ENCODE assay signal across 30 cellular contexts in genomic region chrX:132953358-132953757, GRCh38. TPM values are rescaled to one million over a fixed set of nuclear protein-coding genes. Genes with fewer than 3 reads are reported as not detected.
A peak's percentile ranks its signal among the peaks of the same experiment; 100 is the strongest.
DNase-seq lines count a peak whose midpoint lies in the region; ATAC-seq and TF ChIP-seq lines count a peak whose summit lies in the region.
"Had no signal": no experiment of that assay in that cellular context is flagged by ENCODE, and none has a peak within 500 bp of the region (broad histone marks: within the 10 kb centered on the region; RNA-seq: fewer than 3 reads in every experiment).

No MANE protein-coding gene starts in this region.

- no peaks in the 10 kb centered on the region for H3K36me3 ChIP-seq in H7 (replicated peaks; ENCODE audit: control insufficient read depth, insufficient read depth, low read length)
- H3K36me3 ChIP-seq in neural progenitor cell = no peaks in the 10 kb centered on the region
- no peaks in the 10 kb centered on the region for H3K36me3 ChIP-seq in brain microvascular endothelial cell (replicated peaks)
- H3K36me3 ChIP-seq: BLaER1 treated with 17β-estradiol and CSF1 and Interleukin-3, amounts not matched to agents 10 nM and 100 nM; left ventricle myocardium inferior; right lobe of liver; SJSA1; vagina had no signal

- H4K20me1 ChIP-seq in neural progenitor cell (ENCODE audit: low read depth) = peaks cover 10% of the 10 kb centered on the region

- H3K9me3 Mint-ChIP-seq in brain (peaks cover 0 to 6% (median 3%) of the 10 kb centered on the region in 5 experiments), neural progenitor cell (no peaks in the 10 kb centered on the region)
- H3K9me3 Mint-ChIP-seq in activated naive CD4-positive, alpha-beta T cell treated with anti-CD3 and anti-CD28 coated beads, Interleukin-2, amount 50 U/mL, for 72 hours = no peaks in the 10 kb centered on the region
- H3K9me3 Mint-ChIP-seq: effector memory CD8-positive, alpha-beta T cell; stimulated activated naive CD8-positive, alpha-beta T cell treated with anti-CD3 and anti-CD28 coated beads, Interleukin-15, amount 100 ng/mL, for 72 hours had no signal

- peaks cover 16% of the 10 kb centered on the region for H3K4me1 ChIP-seq in neural progenitor cell
- H3K4me1 ChIP-seq: right lobe of liver, vagina had no signal

- peak overlapping the region in 3 of 5 experiments; percentile 11 to 92 (median 53) for H3K4me3 Mint-ChIP-seq in brain
- no peak overlapping the region for H3K4me3 Mint-ChIP-seq in neural progenitor cell
- H3K4me3 Mint-ChIP-seq: activated naive CD8-positive, alpha-beta T cell; effector memory CD8-positive, alpha-beta T cell; stimulated activated naive CD8-positive, alpha-beta T cell treated with anti-CD3 and anti-CD28 coated beads, Interleukin-15, amount 100 ng/mL, for 72 hours had no signal

- peak; percentile 63 for DNase-seq in Caki2 (ENCODE audit: low read depth)
- DNase-seq in H7 = peak; percentile 17
- peak; percentile 13 for DNase-seq in neural progenitor cell (ENCODE audit: low spot score)
- no peak for DNase-seq in activated naive CD4-positive, alpha-beta T cell treated with anti-CD3 and anti-CD28 coated beads, Interleukin-2, amount 50 U/mL, for 72 hours (ENCODE audit: low spot score in 2 of 2)
- no peak for DNase-seq in brain microvascular endothelial cell
- DNase-seq: activated CD4-positive, alpha-beta T cell treated with anti-CD3 and anti-CD28 coated beads for 4 hours; activated T-cell treated with anti-CD3 and anti-CD28 coated beads for 4 hours; central memory CD4-positive, alpha-beta T cell; cortex of kidney; DND-41; effector memory CD8-positive, alpha-beta T cell; erythroblast; GOT3; left ventricle myocardium inferior; NCI-H1092; NCI-H187 treated with DMSO at 0.1 percent for 48 hours; NCI-H226; right lobe of liver; stimulated activated naive CD8-positive, alpha-beta T cell treated with anti-CD3 and anti-CD28 coated beads, Interleukin-15, amount 100 ng/mL, for 72 hours; T1000 had no signal

- H3K27ac ChIP-seq in neural progenitor cell = no peak overlapping the region
- H3K27ac ChIP-seq in brain microvascular endothelial cell = no peak overlapping the region
- H3K27ac ChIP-seq: BLaER1 treated with 17β-estradiol and CSF1 and Interleukin-3, amounts not matched to agents 10 nM and 100 nM; left ventricle myocardium inferior; right lobe of liver; SJSA1; vagina had no signal

- H3K27me3 Mint-ChIP-seq in brain (peaks cover 8% of the 10 kb centered on the region), neural progenitor cell (ENCODE audit: insufficient read depth, low read depth) (peaks cover 13% of the 10 kb centered on the region)

- H3K4me2 ChIP-seq in neural progenitor cell = no peak overlapping the region
- H3K4me2 ChIP-seq: BLaER1 treated with 17β-estradiol and CSF1 and Interleukin-3, amounts not matched to agents 10 nM and 100 nM had no signal

- peaks cover 58% of the 10 kb centered on the region for H3K4me1 Mint-ChIP-seq in brain
- peaks cover 16% of the 10 kb centered on the region for H3K4me1 Mint-ChIP-seq in neural progenitor cell

- no peak overlapping the region for H3K9ac ChIP-seq in neural progenitor cell
- H3K9ac ChIP-seq: BLaER1 treated with 17β-estradiol and CSF1 and Interleukin-3, amounts not matched to agents 10 nM and 100 nM had no signal

- ATAC-seq in activated naive CD4-positive, alpha-beta T cell treated with anti-CD3 and anti-CD28 coated beads, Interleukin-2, amount 50 U/mL, for 72 hours = no peak
- ATAC-seq in HG02763 (IDR thresholded peaks at IDR 0.05; ENCODE audit: unreplicated experiment) = no peak
- ATAC-seq: effector memory CD8-positive, alpha-beta T cell; K562; right lobe of liver; stimulated activated naive CD8-positive, alpha-beta T cell treated with anti-CD3 and anti-CD28 coated beads, Interleukin-15, amount 100 ng/mL, for 72 hours had no signal

- H3K79me2 ChIP-seq in neural progenitor cell (ENCODE audit: low read depth) = peaks cover 13% of the 10 kb centered on the region

- TF ChIP-seq CTCF in brain (conservative IDR thresholded peaks at IDR 0.05) (no peak), neural progenitor cell (IDR thresholded peaks at IDR 0.05) (no peak), brain microvascular endothelial cell (IDR thresholded peaks at IDR 0.05; ENCODE audit: low read depth, low read length, missing control alignments) (no peak)

- no peaks in the 10 kb centered on the region for H3F3A ChIP-seq in neural progenitor cell (ENCODE audit: low read depth)

- peaks cover 25% of the 10 kb centered on the region for H3K36me3 Mint-ChIP-seq in brain
- H3K36me3 Mint-ChIP-seq in neural progenitor cell = peaks cover 6% of the 10 kb centered on the region
- no peaks in the 10 kb centered on the region for H3K36me3 Mint-ChIP-seq in activated naive CD4-positive, alpha-beta T cell treated with anti-CD3 and anti-CD28 coated beads, Interleukin-2, amount 50 U/mL, for 72 hours
- H3K36me3 Mint-ChIP-seq: activated naive CD8-positive, alpha-beta T cell had no signal

- in situ Hi-C loops in Caki2 (cut with HindIII; ENCODE audit: low pct_unique_long_range_greater_than_20kb, low sequenced_read_pairs) (no loop called here), brain microvascular endothelial cell (cut with HindIII; ENCODE audit: low pct_ligation_motif_present, low sequenced_read_pairs) (no loop called here)

- H3K27ac Mint-ChIP-seq in brain (peak overlapping the region in 2 of 5 experiments; percentile 71 to 95), neural progenitor cell (no peak overlapping the region)
- H3K27ac Mint-ChIP-seq in activated naive CD4-positive, alpha-beta T cell treated with anti-CD3 and anti-CD28 coated beads, Interleukin-2, amount 50 U/mL, for 72 hours = no peak overlapping the region
- H3K27ac Mint-ChIP-seq: activated naive CD8-positive, alpha-beta T cell; effector memory CD8-positive, alpha-beta T cell; progenitor cell of endocrine pancreas; stimulated activated naive CD8-positive, alpha-beta T cell treated with anti-CD3 and anti-CD28 coated beads, Interleukin-15, amount 100 ng/mL, for 72 hours had no signal

- H3K27me3 ChIP-seq in H7 (ENCODE audit: control insufficient read depth, insufficient read depth, low read length) (peaks cover 42% of the 10 kb centered on the region), neural progenitor cell (peaks cover 29% of the 10 kb centered on the region), brain microvascular endothelial cell (replicated peaks) (peaks cover 6% of the 10 kb centered on the region)

- H3K9me3 ChIP-seq in neural progenitor cell (ENCODE audit: low read depth) = no peaks in the 10 kb centered on the region
- H3K9me3 ChIP-seq: left ventricle myocardium inferior, right lobe of liver, SJSA1, vagina had no signal

- H2AFZ ChIP-seq in neural progenitor cell (replicated peaks) = no peak overlapping the region

- H3K4me3 ChIP-seq in H7 (ENCODE audit: insufficient read depth, low read depth, low read length) (no peak overlapping the region), neural progenitor cell (no peak overlapping the region), brain microvascular endothelial cell (ENCODE audit: low read depth, low read length) (no peak overlapping the region)
- H3K4me3 ChIP-seq: BLaER1 treated with 17β-estradiol and CSF1 and Interleukin-3, amounts not matched to agents 10 nM and 100 nM; K562; left ventricle myocardium inferior; right lobe of liver; SJSA1; vagina had no signal

RNA-seq across cellular contexts. Expression of gene HS6ST2, which starts 5.1 kb away (rescaled TPM):
- 1.1 and 3.5 TPM in 2 replicates for total RNA-seq in Caki2 (2014; rRNA removed; shearing (Covaris generic); ENCODE audit: low replicate concordance)
- 6.8 and 9.3 TPM in 2 replicates for total RNA-seq in H7 (2014; rRNA removed; shearing (Covaris generic))
- polyA plus RNA-seq in brain (ENCODE audit: insufficient read depth, low read depth, low replicate concordance) = 0.41 TPM
- total RNA-seq in neural progenitor cell (ENCODE audit: low replicate concordance) = 36.8 and 43.2 TPM in 2 replicates
- total RNA-seq in activated naive CD4-positive, alpha-beta T cell treated with anti-CD3 and anti-CD28 coated beads, Interleukin-2, amount 50 U/mL, for 72 hours = 1 to 10 TPM in 1 of 2 donors, under 1 TPM in 1; 0.16 to 1.8 TPM
- total RNA-seq: K562, RPMI7951, SJSA1 had no signal
- polyA plus RNA-seq: AG04450, K562 had no signal

Comparison
In these comparisons a context has a peak if more than half of its experiments do, and no peak if none do; other contexts are left out.
1. DNase-seq: peak in Caki2 (single experiment), H7 (single experiment) and neural progenitor cell (single experiment); none in activated naive CD4-positive, alpha-beta T cell treated with anti-CD3 and anti-CD28 coated beads, Interleukin-2, amount 50 U/mL, for 72 hours (0 of 2) and brain microvascular endothelial cell (single experiment).